7 cellular contexts compared by ENCODE assay signal in genomic region chr13:25037057-25037813, GRCh38. TPM values are rescaled to one million over a fixed set of nuclear protein-coding genes. Genes with fewer than 3 reads are reported as not detected.
A peak's percentile ranks its signal among the peaks of the same experiment; 100 is the strongest.
DNase-seq lines count a peak whose midpoint lies in the region; ATAC-seq and TF ChIP-seq lines count a peak whose summit lies in the region.

No MANE protein-coding gene starts in this region.

- peak; percentile 48 for ATAC-seq in HG02870 (IDR thresholded peaks at IDR 0.05; ENCODE audit: unreplicated experiment)
- ATAC-seq in aorta (ENCODE audit: low FRiP score): peak; percentile 63

- H2AFZ ChIP-seq in neuronal stem cell (ENCODE audit: low read length): no peak overlapping the region

- H3K18ac ChIP-seq in neuronal stem cell (ENCODE audit: low read length): no peak overlapping the region

- H3K4me3 ChIP-seq in GM06990 (replicated peaks; ENCODE audit: low read depth, low read length) (no peak overlapping the region), neuronal stem cell (ENCODE audit: low read length in 2 of 2) (no peak overlapping the region), aorta (ENCODE audit: low read length in 2 of 2) (no peak overlapping the region)

- H3K23ac ChIP-seq in neuronal stem cell (ENCODE audit: low read depth, low read length, poor library complexity): no peak overlapping the region

- WGBS in neuronal stem cell (ENCODE audit: extremely low coverage in 2 of 2, insufficient read length in 2 of 2, insufficient replicate concordance in 1 of 2), 2 donors: no CpG with 5 or more reads among the region's 12 CpGs
- 33 to 35% methylated on average over 12 of the region's 12 CpGs for WGBS in aorta, 2 donors

- H3K4me2 ChIP-seq in neuronal stem cell (ENCODE audit: insufficient read depth, low read length, poor library complexity, severe bottlenecking): no peak overlapping the region

- no peak overlapping the region for H3K27ac ChIP-seq in neuronal stem cell (replicated peaks; ENCODE audit: low read length)
- no peak overlapping the region for H3K27ac ChIP-seq in aorta (ENCODE audit: low read depth in 1 of 2, low read length in 2 of 2)

- H3K4me1 ChIP-seq in neuronal stem cell (ENCODE audit: control insufficient read depth in 2 of 2, insufficient read depth in 1 of 2, low read depth in 1 of 2, low read length in 2 of 2): no peaks in the 10 kb centered on the region
- H3K4me1 ChIP-seq in aorta (ENCODE audit: control insufficient read depth in 1 of 2, insufficient read depth in 2 of 2, low read length in 2 of 2): no peaks in the 10 kb centered on the region

- no peak overlapping the region for H2BK12ac ChIP-seq in neuronal stem cell (ENCODE audit: low read length)

- no peak overlapping the region for H2BK5ac ChIP-seq in neuronal stem cell (ENCODE audit: low read length)

- intact Hi-C loops in aorta (cut with DNase I): loop anchor here in 1 of 2 donors (5.0 kb wide), 1 partner anchor 35 kb away; no protein-coding TSS in a partner anchor

- DNase-seq in GM06990 (ENCODE audit: extremely low read depth, insufficient read length) (no peak), NCI-H526 treated with DMSO at 0.1 percent for 48 hours (lab: John Stamatoyannopoulos, UW) (peak; percentile 64), activated T-cell treated with anti-CD3 and anti-CD28 coated beads for 48 hours (ENCODE audit: low read depth) (peak; percentile 3), fibroblast of the conjunctiva (ENCODE audit: low read depth) (peak; percentile 55), neuronal stem cell (ENCODE audit: low spot score) (peak; percentile 59), aorta (no peak)

- H4K8ac ChIP-seq in neuronal stem cell (ENCODE audit: low read depth, low read length): no peak overlapping the region

- H2BK120ac ChIP-seq in neuronal stem cell (ENCODE audit: low read depth, low read length): no peak overlapping the region

- no peak overlapping the region for H2AK5ac ChIP-seq in neuronal stem cell (ENCODE audit: low read depth, low read length)

- no peak overlapping the region for H2BK15ac ChIP-seq in neuronal stem cell (ENCODE audit: low read length)

- no peak overlapping the region for H3K14ac ChIP-seq in neuronal stem cell (ENCODE audit: low read length)

- H4K91ac ChIP-seq in neuronal stem cell (ENCODE audit: low read depth, low read length, poor library complexity): no peak overlapping the region

- TF ChIP-seq CTCF in GM06990 (IDR thresholded peaks at IDR 0.05; ENCODE audit: insufficient read depth, low read length, poor library complexity, severe bottlenecking): peak; percentile 80

- H3K9me3 ChIP-seq in neuronal stem cell (replicated peaks in 1 of 2; ENCODE audit: control insufficient read depth in 2 of 2, insufficient read depth in 1 of 2, low read depth in 1 of 2, low read length in 2 of 2): no peaks in the 10 kb centered on the region
- no peaks in the 10 kb centered on the region for H3K9me3 ChIP-seq in aorta (ENCODE audit: control insufficient read depth, low read length)

- H3K36me3 ChIP-seq in GM06990 (ENCODE audit: control insufficient read depth, insufficient read depth, low read length) (no peaks in the 10 kb centered on the region), neuronal stem cell (replicated peaks in 1 of 2; ENCODE audit: control insufficient read depth in 2 of 2, insufficient read depth in 2 of 2, low read length in 2 of 2) (no peaks in the 10 kb centered on the region), aorta (ENCODE audit: control insufficient read depth in 1 of 2, insufficient read depth in 2 of 2, low read length in 1 of 2) (no peaks in the 10 kb centered on the region)

- H3K4ac ChIP-seq in neuronal stem cell (ENCODE audit: low read length): no peak overlapping the region

- H3K27me3 ChIP-seq in GM06990 (replicated peaks; ENCODE audit: control insufficient read depth, insufficient read depth, low read length): no peaks in the 10 kb centered on the region; the same call in none of the 2 replicates
- H3K27me3 ChIP-seq in neuronal stem cell (ENCODE audit: control insufficient read depth in 3 of 3, insufficient read depth in 3 of 3, low read depth in 1 of 3, low read length in 3 of 3): peaks cover 0 to 4% (median 0%) of the 10 kb centered on the region in 3 experiments
- H3K27me3 ChIP-seq in aorta (ENCODE audit: control insufficient read depth in 1 of 2, insufficient read depth in 2 of 2, low read length in 1 of 2): no peaks in the 10 kb centered on the region

- H3K9ac ChIP-seq in neuronal stem cell (ENCODE audit: low read depth, low read length, poor library complexity): no peak overlapping the region

- no peaks in the 10 kb centered on the region for H3K79me1 ChIP-seq in neuronal stem cell (ENCODE audit: low read depth, low read length)

RNA-seq across cellular contexts. Expression of gene PABPC3, which starts 58.7 kb away (rescaled TPM):
- 0.24 TPM for polyA plus RNA-seq in neuronal stem cell (2013, experiment 1 of 2)
- 0.15 TPM for polyA plus RNA-seq in neuronal stem cell (2013, experiment 2 of 2)
- total RNA-seq in aorta: under 1 TPM; 0.15 to 0.23 TPM
- polyA plus RNA-seq in aorta: under 1 TPM; 0.15 to 0.38 TPM

Comparison
In these comparisons a context has a peak if more than half of its experiments do, and no peak if none do; other contexts are left out.
1. DNase-seq: peak in NCI-H526 treated with DMSO at 0.1 percent for 48 hours (single experiment), activated T-cell treated with anti-CD3 and anti-CD28 coated beads for 48 hours (single experiment), fibroblast of the conjunctiva (single experiment) and neuronal stem cell (single experiment); none in GM06990 (single experiment) and aorta (0 of 2).